ENCODE assay signal across 17 cellular contexts in the genomic region with DNA sequence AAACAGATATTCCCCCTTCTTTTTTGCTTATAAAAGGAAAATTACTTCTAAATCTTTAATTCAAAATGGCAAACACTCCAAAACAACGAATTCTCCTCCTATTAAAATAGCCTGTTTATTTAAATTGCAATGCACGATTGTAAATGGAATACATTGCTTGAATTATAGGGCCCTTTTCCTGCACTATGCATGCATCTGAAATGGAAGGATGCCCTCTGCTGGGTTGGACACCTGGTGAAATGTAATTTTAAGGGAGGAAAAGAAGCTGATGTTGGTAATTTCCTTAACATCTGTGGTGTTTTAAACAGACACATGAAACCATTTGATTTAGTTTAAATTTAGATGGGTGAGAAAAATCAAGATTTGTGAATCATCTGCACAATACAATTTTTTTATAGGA.
A peak's percentile ranks its signal among the peaks of the same experiment; 100 is the strongest.
DNase-seq lines count a peak whose midpoint lies in the region; FAIRE-seq and TF ChIP-seq lines count a peak whose summit lies in the region.
"Had no signal": no experiment of that assay in that cellular context is flagged by ENCODE, and none has a peak within 500 bp of the region (broad histone marks: within the 10 kb centered on the region; RNA-seq: fewer than 3 reads in every experiment).

No MANE protein-coding gene starts in this region.

- H3K4me3 ChIP-seq in kidney (ENCODE audit: low read length in 2 of 2) (no peak overlapping the region), esophagus muscularis mucosa (no peak overlapping the region)
- H3K4me3 ChIP-seq: esophagus squamous epithelium, mucosa of descending colon, psoas muscle had no signal

- no peak overlapping the region for H2AK5ac ChIP-seq in H9 (ENCODE audit: insufficient read length, low read length)

- peaks cover 16% of the 10 kb centered on the region in 2 experiments for H3K9me3 Mint-ChIP-seq in H9
- H3K9me3 Mint-ChIP-seq in chondrocyte (ENCODE audit: low read depth): no peaks in the 10 kb centered on the region

- intact Hi-C loops in kidney (cut with DNase I): no loop called here
- intact Hi-C loops in esophagus muscularis mucosa (cut with DNase I): no loop called here

- H3K27ac ChIP-seq in H9 (ENCODE audit: insufficient read length, low read depth, low read length) (no peak overlapping the region), kidney (ENCODE audit: low read depth in 2 of 2, low read length in 2 of 2) (no peak overlapping the region), esophagus muscularis mucosa (replicated peaks in 1 of 4) (no peak overlapping the region)
- H3K27ac ChIP-seq: esophagus squamous epithelium, psoas muscle had no signal

- FAIRE-seq in kidney (lab: Jason Lieb, UNC): no peak

- H3K79me2 ChIP-seq in H9 (ENCODE audit: insufficient read depth, low read length): no peaks in the 10 kb centered on the region

- H3K4me1 Mint-ChIP-seq in H9 (no peaks in the 10 kb centered on the region), chondrocyte (ENCODE audit: low read depth) (no peaks in the 10 kb centered on the region)
- H3K4me1 Mint-ChIP-seq: central memory CD8-positive, alpha-beta T cell had no signal

- H3K27ac Mint-ChIP-seq in H9: no peak overlapping the region; a peak in 1 of 7 replicates
- H3K27ac Mint-ChIP-seq in chondrocyte (ENCODE audit: unreplicated experiment): no peak overlapping the region

- no peak overlapping the region for H3K4ac ChIP-seq in H9 (ENCODE audit: low read depth, low read length)

- H3K27me3 Mint-ChIP-seq in H9 (ENCODE audit: low read depth): no peaks in the 10 kb centered on the region
- H3K27me3 Mint-ChIP-seq in chondrocyte (ENCODE audit: low read depth): peaks cover 3% of the 10 kb centered on the region
- H3K27me3 Mint-ChIP-seq: central memory CD8-positive, alpha-beta T cell had no signal

- peak; percentile 4 for DNase-seq in ACHN
- no peak for DNase-seq in H9
- DNase-seq in RKO (ENCODE audit: low spot score): peak; percentile 24
- no peak for DNase-seq in kidney
- no peak for DNase-seq in NCI-H2171 (lab: John Stamatoyannopoulos, UW)
- no peak for DNase-seq in cerebellar nuclear complex (lab: John Stamatoyannopoulos, UW)
- DNase-seq in chondrocyte (ENCODE audit: low spot score): no peak
- DNase-seq in esophagus muscularis mucosa (ENCODE audit: extremely low spot score): no peak
- DNase-seq: activated naive CD4-positive, alpha-beta T cell treated with anti-CD3 and anti-CD28 coated beads, Interleukin-2, amount 50 U/mL, for 16 hours; esophagus squamous epithelium; GF-D8; mucosa of descending colon; NCI-H2029 treated with DMSO at 0.1 percent for 48 hours; psoas muscle; stimulated activated CD4-positive, alpha-beta T cell treated with anti-CD3 and anti-CD28 coated beads, Interleukin-4, amount 100 ng/mL, for 1 hour; stimulated activated naive CD4-positive, alpha-beta T cell had no signal

- no peak overlapping the region for H3K56ac ChIP-seq in H9 (ENCODE audit: insufficient read length, low read depth, low read length)

- H3K4me3 Mint-ChIP-seq in H9: no peak overlapping the region
- H3K4me3 Mint-ChIP-seq in chondrocyte (ENCODE audit: unreplicated experiment): no peak overlapping the region
- H3K4me3 Mint-ChIP-seq: central memory CD8-positive, alpha-beta T cell had no signal

- H3K18ac ChIP-seq in H9 (ENCODE audit: insufficient read length, low read depth, low read length): no peak overlapping the region

- H3T11ph ChIP-seq in H9 (ENCODE audit: low read length): no peak overlapping the region

- H4K8ac ChIP-seq in H9 (replicated peaks; ENCODE audit: insufficient read length, low read depth, low read length): no peak overlapping the region

- H3K36me3 Mint-ChIP-seq in H9 (ENCODE audit: insufficient read depth in 1 of 3, low read depth in 3 of 3): peaks cover 0 to 1% (median 0%) of the 10 kb centered on the region in 3 experiments; a peak in 1 of 7 replicates
- no peaks in the 10 kb centered on the region for H3K36me3 Mint-ChIP-seq in chondrocyte (ENCODE audit: low read depth)

- TF ChIP-seq CTCF in H9 (conservative IDR thresholded peaks at IDR 0.05) (peak; percentile 40; the same call in 1 of the 3 replicates), kidney (IDR thresholded peaks at IDR 0.05; ENCODE audit: borderline replicate concordance, extremely low read depth, insufficient read depth) (peak; percentile 23), chondrocyte (IDR thresholded peaks at IDR 0.05) (no peak), esophagus muscularis mucosa (IDR thresholded peaks at IDR 0.05) (no peak)

- no peak overlapping the region for H3K4me2 ChIP-seq in H9 (ENCODE audit: insufficient read depth, insufficient read length, low read length)

- H2BK20ac ChIP-seq in H9 (ENCODE audit: low read depth, low read length, poor library complexity, severe bottlenecking): no peak overlapping the region

- H3K9ac ChIP-seq in H9 (ENCODE audit: extremely low read depth, insufficient read length, low read length): no peak overlapping the region
- no peak overlapping the region for H3K9ac ChIP-seq in kidney (ENCODE audit: low read length in 2 of 2)

- H3K23me2 ChIP-seq in H9 (ENCODE audit: insufficient read length, low read depth, low read length, poor library complexity, severe bottlenecking): no peaks in the 10 kb centered on the region

- no peak for TF ChIP-seq POLR2A in esophagus muscularis mucosa (IDR thresholded peaks at IDR 0.05; ENCODE audit: low read depth)

- in situ Hi-C loops in ACHN (cut with HindIII; ENCODE audit: low pct_ligation_motif_present, low pct_unique_long_range_greater_than_20kb, low sequenced_read_pairs): no loop called here

- no peak overlapping the region for H3K14ac ChIP-seq in H9 (ENCODE audit: insufficient read depth, low read length)

- no peak overlapping the region for H2BK12ac ChIP-seq in H9 (ENCODE audit: insufficient read length, low read depth, low read length)

- H3K27me3 ChIP-seq in H9 (ENCODE audit: insufficient read depth, low read length) (no peaks in the 10 kb centered on the region), esophagus muscularis mucosa (no peaks in the 10 kb centered on the region)
- H3K27me3 ChIP-seq: esophagus squamous epithelium had no signal

- no peaks in the 10 kb centered on the region for H4K20me1 ChIP-seq in H9 (ENCODE audit: control insufficient read depth, insufficient read depth, insufficient read length)

- H4K91ac ChIP-seq in H9 (ENCODE audit: insufficient read length, low read depth, low read length): no peak overlapping the region

- no peak overlapping the region for H2BK120ac ChIP-seq in H9 (ENCODE audit: low read depth, low read length, poor library complexity, severe bottlenecking)

- H3K79me1 ChIP-seq in H9 (ENCODE audit: insufficient read depth, low read depth, low read length, poor library complexity, severe bottlenecking): no peaks in the 10 kb centered on the region

- no peaks in the 10 kb centered on the region for H3K36me3 ChIP-seq in kidney (ENCODE audit: control insufficient read depth in 1 of 2, insufficient read depth in 2 of 2, low read length in 2 of 2)
- no peaks in the 10 kb centered on the region for H3K36me3 ChIP-seq in esophagus muscularis mucosa
- H3K36me3 ChIP-seq: esophagus squamous epithelium had no signal

- TF ChIP-seq EP300 in esophagus muscularis mucosa (IDR thresholded peaks at IDR 0.05): no peak

- H2BK15ac ChIP-seq in H9 (ENCODE audit: low read depth, low read length): no peak overlapping the region

- H3K9me3 ChIP-seq in H9 (ENCODE audit: control insufficient read depth, low read depth, low read length) (peaks cover 7% of the 10 kb centered on the region), kidney (ENCODE audit: control insufficient read depth in 1 of 2, low read length in 2 of 2) (no peaks in the 10 kb centered on the region), esophagus muscularis mucosa (no peaks in the 10 kb centered on the region)
- H3K9me3 ChIP-seq: esophagus squamous epithelium, mucosa of descending colon, psoas muscle had no signal

- H3K23ac ChIP-seq in H9 (ENCODE audit: insufficient read length, low read depth, low read length): no peak overlapping the region

- no CpG with 5 or more reads among the region's 2 CpGs for WGBS in H9 (ENCODE audit: extremely low coverage, insufficient read length, low lambda C conversion rate)
- WGBS in esophagus muscularis mucosa: 38% methylated on average over 2 of the region's 2 CpGs

- H3K4me1 ChIP-seq in H9 (ENCODE audit: insufficient read depth, low read length) (no peaks in the 10 kb centered on the region), kidney (ENCODE audit: control insufficient read depth in 1 of 2, insufficient read depth in 1 of 2, low read depth in 1 of 2, low read length in 2 of 2) (no peaks in the 10 kb centered on the region), esophagus muscularis mucosa (no peaks in the 10 kb centered on the region)
- H3K4me1 ChIP-seq: esophagus squamous epithelium, psoas muscle had no signal

- H2AFZ ChIP-seq in H9 (ENCODE audit: low read length): no peak overlapping the region

- no peak overlapping the region for H2BK5ac ChIP-seq in H9 (ENCODE audit: insufficient read length, low read length)

- H4K5ac ChIP-seq in H9 (ENCODE audit: insufficient read length, low read depth, low read length): no peak overlapping the region

Comparison
In these comparisons a context has a peak if more than half of its experiments do, and no peak if none do; other contexts are left out.
1. DNase-seq: peak in ACHN (single experiment) and RKO (single experiment); none in H9 (single experiment), kidney (single experiment), NCI-H2171 (single experiment), cerebellar nuclear complex (0 of 2), chondrocyte (single experiment) and esophagus muscularis mucosa (single experiment).
2. CTCF ChIP-seq: peak in H9 (single experiment) and kidney (single experiment); none in chondrocyte (single experiment) and esophagus muscularis mucosa (0 of 3).